Comparison of ENCODE assay signal across 8 cellular contexts in genomic region chr11:95764267-95764898, GRCh38. TPM values are rescaled to one million over a fixed set of nuclear protein-coding genes. Genes with fewer than 3 reads are reported as not detected.
DNase-seq lines count a peak whose midpoint lies in the region; ATAC-seq and TF ChIP-seq lines count a peak whose summit lies in the region.

No MANE protein-coding gene starts in this region.

- H3K27ac Mint-ChIP-seq in endodermal cell = no peak overlapping the region

- ATAC-seq in GM18858 (IDR thresholded peaks at IDR 0.05; ENCODE audit: unreplicated experiment) (peak; percentile 42), GM21447 (IDR thresholded peaks at IDR 0.05; ENCODE audit: unreplicated experiment) (no peak)

- no peak overlapping the region for H3K27ac ChIP-seq in Peyer's patch
- no peak overlapping the region for H3K27ac ChIP-seq in endodermal cell (ENCODE audit: low read depth, low read length)

- H3K36me3 ChIP-seq in BE2C = no peaks in the 10 kb centered on the region
- no peaks in the 10 kb centered on the region for H3K36me3 ChIP-seq in Peyer's patch
- H3K36me3 ChIP-seq in endodermal cell (ENCODE audit: control insufficient read depth, insufficient read depth, low read length) = peaks cover 9% of the 10 kb centered on the region

- DNase-seq in BE2C (no peak), KBM-7 (peak; percentile 37), Peyer's patch (no peak), endodermal cell (no peak), middle frontal gyrus (ENCODE audit: extremely low spot score, low spot score) (peak; percentile 49)
- no peak for DNase-seq in activated CD8-positive, alpha-beta memory T cell treated with anti-CD3 and anti-CD28 coated beads for 24 hours

- H3K4me3 Mint-ChIP-seq in endodermal cell = no peak overlapping the region

- WGBS in endodermal cell (ENCODE audit: insufficient coverage in 1 of 2, insufficient read length in 1 of 2), 2 experiments = 13 to 39% methylated on average over 3 to 4 of the region's 4 CpGs

- TF ChIP-seq CTCF in BE2C (IDR thresholded peaks at IDR 0.05; ENCODE audit: low read depth, low read length) (peak; percentile 54), Peyer's patch (IDR thresholded peaks at IDR 0.05) (peak; percentile 53 to 83 (median 78)), endodermal cell (conservative IDR thresholded peaks at IDR 0.05) (peak; percentile 86)

- TF ChIP-seq POLR2A in Peyer's patch (IDR thresholded peaks at IDR 0.05) = no peak

- H3K4me1 ChIP-seq in BE2C (peaks cover 4% of the 10 kb centered on the region), Peyer's patch (no peaks in the 10 kb centered on the region), endodermal cell (ENCODE audit: control insufficient read depth, insufficient read depth, low read length) (no peaks in the 10 kb centered on the region)

- H3K9ac ChIP-seq in endodermal cell (ENCODE audit: extremely low read depth, low read length, poor library complexity, severe bottlenecking) = no peak overlapping the region

- H3K27me3 Mint-ChIP-seq in endodermal cell (ENCODE audit: insufficient read depth) = no peaks in the 10 kb centered on the region

- no peaks in the 10 kb centered on the region for H3K9me3 Mint-ChIP-seq in endodermal cell

- H3K27me3 ChIP-seq in BE2C (no peaks in the 10 kb centered on the region), Peyer's patch (no peaks in the 10 kb centered on the region), endodermal cell (ENCODE audit: control insufficient read depth, insufficient read depth, low read length, poor library complexity, severe bottlenecking) (no peaks in the 10 kb centered on the region)

- H3K36me3 Mint-ChIP-seq in endodermal cell (ENCODE audit: low read depth) = peaks cover 2% of the 10 kb centered on the region

- H3K9me3 ChIP-seq in BE2C (no peaks in the 10 kb centered on the region), Peyer's patch (no peaks in the 10 kb centered on the region), endodermal cell (ENCODE audit: control insufficient read depth, low read length) (no peaks in the 10 kb centered on the region)

- no peaks in the 10 kb centered on the region for H3K4me1 Mint-ChIP-seq in endodermal cell

- in situ Hi-C loops in KBM-7 (cut with MboI; ENCODE audit: low pct_unique_long_range_greater_than_20kb, low sequenced_read_pairs) = no loop called here

- H3K4me3 ChIP-seq in BE2C (ENCODE audit: low read depth, low read length) = no peak overlapping the region
- no peak overlapping the region for H3K4me3 ChIP-seq in Peyer's patch
- H3K4me3 ChIP-seq in endodermal cell (ENCODE audit: low read length) = no peak overlapping the region

RNA-seq across cellular contexts. Expression of gene FAM76B, which starts 25.2 kb away (rescaled TPM):
- 19.1 TPM for polyA plus RNA-seq in BE2C (2012; ENCODE audit: insufficient read depth, insufficient read length, low read depth)
- 100 to 1,000 TPM in 1 of 4 donors, 10 to 100 TPM in 3; 43.1 to 149 (median 46.7) TPM for total RNA-seq in Peyer's patch
- 10 to 100 TPM; 36.5 to 40.2 TPM for total RNA-seq in endodermal cell
- 51.1 TPM for polyA plus RNA-seq in endodermal cell (2013, experiment 1 of 2)
- polyA plus RNA-seq in endodermal cell (2013, experiment 2 of 2) = 44.1 TPM

RNA-seq across cellular contexts. Expression of gene CEP57, which starts 25.9 kb away (rescaled TPM):
- polyA plus RNA-seq in BE2C (2012; ENCODE audit: insufficient read depth, insufficient read length, low read depth) = 22.4 TPM
- total RNA-seq in Peyer's patch (10 to 100 TPM; 44.5 to 68.5 (median 57.0) TPM), endodermal cell (10 to 100 TPM; 54.6 to 88.1 TPM)
- 64.3 TPM for polyA plus RNA-seq in endodermal cell (2013, experiment 1 of 2)
- polyA plus RNA-seq in endodermal cell (2013, experiment 2 of 2) = 59.1 TPM

Comparison
In these comparisons a context has a peak if more than half of its experiments do, and no peak if none do; other contexts are left out.
1. DNase-seq: peak in KBM-7 (single experiment) and middle frontal gyrus (single experiment); none in BE2C (single experiment), Peyer's patch (0 of 3), endodermal cell (single experiment) and activated CD8-positive, alpha-beta memory T cell treated with anti-CD3 and anti-CD28 coated beads for 24 hours (single experiment).
2. Peak in every context shown above with its lines, with median percentiles within 50 percentile points of each other: CTCF ChIP-seq.